ENCODE assay signal across 2 cellular contexts in the genomic region with DNA sequence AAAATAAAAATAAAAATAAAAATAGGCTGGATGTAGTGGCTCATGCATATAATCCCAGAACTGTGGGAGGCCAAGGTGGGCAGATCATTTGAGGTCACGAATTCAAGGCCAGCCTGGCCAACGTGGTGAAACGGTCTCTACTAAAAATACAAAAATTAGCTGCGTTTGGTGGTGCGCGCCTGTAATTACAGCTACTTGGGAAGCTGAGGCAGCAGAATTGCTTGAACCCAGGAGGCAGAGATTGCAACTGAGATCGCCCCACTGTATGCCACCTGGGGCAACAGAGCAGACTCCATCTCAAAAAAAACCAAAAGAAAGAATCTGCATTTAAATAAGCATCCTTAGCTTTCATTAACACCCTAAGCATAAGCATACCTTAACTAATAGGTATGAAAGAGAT.
A peak's percentile ranks its signal among the peaks of the same experiment; 100 is the strongest.
TF ChIP-seq lines count a peak whose summit lies in the region.

No MANE protein-coding gene starts in this region.

TF ChIP-seq in A549, 52 proteins besides CTCF, POLR2A, EP300 and RAD21:
- TF ChIP-seq CBX8 (IDR thresholded peaks at IDR 0.05) (no peak), MAFK (IDR thresholded peaks at IDR 0.05; ENCODE audit: partially characterized antibody) (peak; percentile 68)

TF ChIP-seq in GM23338, 12 proteins besides CTCF, POLR2A, EP300 and RAD21:
- TF ChIP-seq ZNF114 (CRISPR knock-in tag; IDR thresholded peaks at IDR 0.05) = no peak
- TF ChIP-seq, protein P1, sequence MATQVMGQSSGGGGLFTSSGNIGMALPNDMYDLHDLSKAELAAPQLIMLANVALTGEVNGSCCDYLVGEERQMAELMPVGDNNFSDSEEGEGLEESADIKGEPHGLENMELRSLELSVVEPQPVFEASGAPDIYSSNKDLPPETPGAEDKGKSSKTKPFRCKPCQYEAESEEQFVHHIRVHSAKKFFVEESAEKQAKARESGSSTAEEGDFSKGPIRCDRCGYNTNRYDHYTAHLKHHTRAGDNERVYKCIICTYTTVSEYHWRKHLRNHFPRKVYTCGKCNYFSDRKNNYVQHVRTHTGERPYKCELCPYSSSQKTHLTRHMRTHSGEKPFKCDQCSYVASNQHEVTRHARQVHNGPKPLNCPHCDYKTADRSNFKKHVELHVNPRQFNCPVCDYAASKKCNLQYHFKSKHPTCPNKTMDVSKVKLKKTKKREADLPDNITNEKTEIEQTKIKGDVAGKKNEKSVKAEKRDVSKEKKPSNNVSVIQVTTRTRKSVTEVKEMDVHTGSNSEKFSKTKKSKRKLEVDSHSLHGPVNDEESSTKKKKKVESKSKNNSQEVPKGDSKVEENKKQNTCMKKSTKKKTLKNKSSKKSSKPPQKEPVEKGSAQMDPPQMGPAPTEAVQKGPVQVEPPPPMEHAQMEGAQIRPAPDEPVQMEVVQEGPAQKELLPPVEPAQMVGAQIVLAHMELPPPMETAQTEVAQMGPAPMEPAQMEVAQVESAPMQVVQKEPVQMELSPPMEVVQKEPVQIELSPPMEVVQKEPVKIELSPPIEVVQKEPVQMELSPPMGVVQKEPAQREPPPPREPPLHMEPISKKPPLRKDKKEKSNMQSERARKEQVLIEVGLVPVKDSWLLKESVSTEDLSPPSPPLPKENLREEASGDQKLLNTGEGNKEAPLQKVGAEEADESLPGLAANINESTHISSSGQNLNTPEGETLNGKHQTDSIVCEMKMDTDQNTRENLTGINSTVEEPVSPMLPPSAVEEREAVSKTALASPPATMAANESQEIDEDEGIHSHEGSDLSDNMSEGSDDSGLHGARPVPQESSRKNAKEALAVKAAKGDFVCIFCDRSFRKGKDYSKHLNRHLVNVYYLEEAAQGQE (IDR thresholded peaks at IDR 0.05; ENCODE audit: unreplicated experiment) = no peak
- TF ChIP-seq EZH2phosphoT487 (IDR thresholded peaks at IDR 0.05; ENCODE audit: unreplicated experiment) = no peak
- no peak for TF ChIP-seq POLR2AphosphoS5 (IDR thresholded peaks at IDR 0.05; ENCODE audit: low read depth)
